Comparison of ENCODE assay signal across 1 cellular context in genomic region chr19:16062789-16063188, GRCh38.
TF ChIP-seq lines count a peak whose summit lies in the region.

No MANE protein-coding gene starts in this region.

TF ChIP-seq in WTC11, 78 proteins besides CTCF, POLR2A, EP300 and RAD21 (continued from another document):
- TF ChIP-seq, protein P1, sequence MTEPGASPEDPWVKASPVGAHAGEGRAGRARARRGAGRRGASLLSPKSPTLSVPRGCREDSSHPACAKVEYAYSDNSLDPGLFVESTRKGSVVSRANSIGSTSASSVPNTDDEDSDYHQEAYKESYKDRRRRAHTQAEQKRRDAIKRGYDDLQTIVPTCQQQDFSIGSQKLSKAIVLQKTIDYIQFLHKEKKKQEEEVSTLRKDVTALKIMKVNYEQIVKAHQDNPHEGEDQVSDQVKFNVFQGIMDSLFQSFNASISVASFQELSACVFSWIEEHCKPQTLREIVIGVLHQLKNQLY (CRISPR knock-in tag; IDR thresholded peaks at IDR 0.05): no peak
- TF ChIP-seq TCF7 (CRISPR knock-in tag; IDR thresholded peaks at IDR 0.05; ENCODE audit: low read depth) (no peak), ZMAT4 (CRISPR knock-in tag; IDR thresholded peaks at IDR 0.05) (no peak), NR3C1 (CRISPR knock-in tag; conservative IDR thresholded peaks at IDR 0.05; ENCODE audit: low read depth) (no peak), JAZF1 (CRISPR knock-in tag; IDR thresholded peaks at IDR 0.05) (no peak), HMGA2 (CRISPR knock-in tag; IDR thresholded peaks at IDR 0.05) (no peak), FOXJ3 (CRISPR knock-in tag; IDR thresholded peaks at IDR 0.05; ENCODE audit: borderline replicate concordance) (no peak), MXD4 (CRISPR knock-in tag; IDR thresholded peaks at IDR 0.05; ENCODE audit: borderline replicate concordance) (no peak), OVOL2 (CRISPR knock-in tag; IDR thresholded peaks at IDR 0.05; ENCODE audit: borderline replicate concordance) (no peak)
- TF ChIP-seq, protein P2, sequence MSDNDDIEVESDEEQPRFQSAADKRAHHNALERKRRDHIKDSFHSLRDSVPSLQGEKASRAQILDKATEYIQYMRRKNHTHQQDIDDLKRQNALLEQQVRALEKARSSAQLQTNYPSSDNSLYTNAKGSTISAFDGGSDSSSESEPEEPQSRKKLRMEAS (CRISPR knock-in tag; IDR thresholded peaks at IDR 0.05): no peak
